In the genomic region with DNA sequence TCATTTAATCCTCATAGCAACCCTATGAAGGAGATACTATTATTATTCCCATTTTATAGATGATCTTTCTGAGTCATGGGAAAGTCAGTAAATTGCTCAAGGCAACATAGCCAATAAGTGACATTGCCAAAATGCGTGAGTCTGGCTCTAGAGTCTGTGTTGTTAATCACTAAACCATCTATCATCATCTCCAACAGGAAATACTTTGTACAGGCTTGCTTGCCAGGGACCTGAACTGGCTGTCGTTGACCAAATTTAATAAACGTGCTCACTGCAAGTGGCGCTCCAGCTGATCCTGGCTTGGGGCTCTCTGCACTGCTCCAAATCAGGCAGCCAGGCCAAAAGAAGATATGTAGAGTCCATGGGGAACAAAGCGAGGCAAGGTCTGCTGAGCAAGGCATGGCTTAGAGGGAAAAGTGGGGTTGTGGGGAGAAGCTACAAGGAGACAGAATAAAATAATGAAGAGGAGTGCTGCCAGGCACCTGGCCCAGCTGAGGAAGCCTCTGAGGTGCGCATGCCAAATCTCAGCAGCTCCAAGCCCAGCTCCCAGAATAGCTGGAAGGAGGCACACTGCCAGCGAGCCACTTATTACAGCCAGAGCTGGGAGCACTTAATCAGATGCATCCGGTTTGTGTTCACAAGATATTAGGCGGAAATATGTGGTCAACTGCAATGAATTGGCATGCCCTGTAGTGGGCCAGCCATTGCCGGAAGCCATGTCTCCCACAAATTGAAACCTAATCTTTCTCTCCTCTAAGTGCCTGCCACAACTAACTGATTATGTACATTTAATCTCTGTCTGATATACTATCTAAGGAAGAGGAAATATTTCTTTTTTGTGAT, we compare ENCODE assay signal across 8 cellular contexts. TPM values are rescaled to one million over a fixed set of nuclear protein-coding genes. Genes with fewer than 3 reads are reported as not detected.
A peak's percentile ranks its signal among the peaks of the same experiment; 100 is the strongest.
DNase-seq lines count a peak whose midpoint lies in the region; ATAC-seq and TF ChIP-seq lines count a peak whose summit lies in the region.

No MANE protein-coding gene starts in this region.

- intact Hi-C loops in body of pancreas (cut with DNase I), result loop anchor here (10.0 kb wide), 1 partner anchor 576 kb away; no protein-coding TSS in a partner anchor

- H3K27ac ChIP-seq in body of pancreas (peak overlapping the region; percentile 26 to 80 (median 58)), lung (ENCODE audit: low read depth in 1 of 2, low read length in 1 of 2) (peak overlapping the region; percentile 40 to 79)

- no peak for TF ChIP-seq POLR2A in body of pancreas (IDR thresholded peaks at IDR 0.05)

- H3K36me3 ChIP-seq in body of pancreas (replicated peaks in 1 of 2; ENCODE audit: insufficient read depth in 1 of 2, low read depth in 2 of 2), result no peaks in the 10 kb centered on the region
- H3K36me3 ChIP-seq in lung (ENCODE audit: control insufficient read depth in 2 of 2, insufficient read depth in 2 of 2, low read length in 2 of 2), result no peaks in the 10 kb centered on the region

- peak in 3 of 7 experiments; percentile 5 to 20 (median 18) for TF ChIP-seq CTCF in body of pancreas (IDR thresholded peaks at IDR 0.05)
- no peak for TF ChIP-seq CTCF in lung (IDR thresholded peaks at IDR 0.05; ENCODE audit: control extremely low read depth, extremely low read depth)

- H3K4me3 ChIP-seq in body of pancreas (no peak overlapping the region), lung (no peak overlapping the region)

- DNase-seq in Ammon's horn (ENCODE audit: low spot score), result peak; percentile 18
- peak; percentile 57 for DNase-seq in MV-4-11 (lab: John Stamatoyannopoulos, UW)
- peak; percentile 52 to 70 (median 70) for DNase-seq in body of pancreas
- peak; percentile 85 for DNase-seq in lung (ENCODE audit: low spot score)
- no peak for DNase-seq in 8988T
- DNase-seq in islet precursor cell, result no peak

- ATAC-seq in GM21381 (IDR thresholded peaks at IDR 0.05; ENCODE audit: unreplicated experiment) (peak; percentile 77), body of pancreas (peak; percentile 78), lung (ENCODE audit: insufficient read depth, low FRiP score) (peak; percentile 77), GM18873 (IDR thresholded peaks at IDR 0.05; ENCODE audit: low FRiP score, unreplicated experiment) (no peak)

- no peaks in the 10 kb centered on the region for H3K9me3 ChIP-seq in body of pancreas
- H3K9me3 ChIP-seq in lung (ENCODE audit: control insufficient read depth in 2 of 2, insufficient read depth in 1 of 2, low read length in 1 of 2), result no peaks in the 10 kb centered on the region

- H3K4me1 ChIP-seq in body of pancreas, result peaks cover 13% of the 10 kb centered on the region
- H3K4me1 ChIP-seq in lung (ENCODE audit: control insufficient read depth in 2 of 2, insufficient read depth in 2 of 2, low read length in 2 of 2), result peaks cover 0 to 6% of the 10 kb centered on the region in 2 donors

- whole genome bisulfite sequencing in body of pancreas, 2 donors, result 25% methylated on average over 10 of the region's 10 CpGs
- 14 to 40% methylated on average over 10 of the region's 10 CpGs for WGBS in lung, 2 donors

- no peaks in the 10 kb centered on the region for H3K27me3 ChIP-seq in body of pancreas
- H3K27me3 ChIP-seq in lung (ENCODE audit: control insufficient read depth, insufficient read depth), result no peaks in the 10 kb centered on the region

RNA-seq across cellular contexts. Expression of a gene that starts 43.3 kb away (rescaled TPM):
- 1 to 10 TPM; 1.3 to 2.6 TPM for total RNA-seq in body of pancreas
- 10 to 100 TPM in 1 of 2 donors, 1 to 10 TPM in 1; 2.6 to 11.7 TPM for total RNA-seq in lung
- 1 to 10 TPM; 2.7 to 4.1 TPM for polyA plus RNA-seq in lung

RNA-seq across cellular contexts. Expression of a gene that starts 57.8 kb away (rescaled TPM):
- total RNA-seq in body of pancreas (10 to 100 TPM; 10.9 to 13.8 TPM), lung (10 to 100 TPM; 10.6 to 20.1 TPM)
- 1 to 10 TPM; 3.3 to 6.4 TPM for polyA plus RNA-seq in lung

Comparison
In these comparisons a context has a peak if more than half of its experiments do, and no peak if none do; other contexts are left out.
1. DNase-seq: peak in Ammon's horn (single experiment), MV-4-11 (single experiment), body of pancreas (4 of 4) and lung (single experiment); none in 8988T (single experiment) and islet precursor cell (single experiment).